In the genomic region with DNA sequence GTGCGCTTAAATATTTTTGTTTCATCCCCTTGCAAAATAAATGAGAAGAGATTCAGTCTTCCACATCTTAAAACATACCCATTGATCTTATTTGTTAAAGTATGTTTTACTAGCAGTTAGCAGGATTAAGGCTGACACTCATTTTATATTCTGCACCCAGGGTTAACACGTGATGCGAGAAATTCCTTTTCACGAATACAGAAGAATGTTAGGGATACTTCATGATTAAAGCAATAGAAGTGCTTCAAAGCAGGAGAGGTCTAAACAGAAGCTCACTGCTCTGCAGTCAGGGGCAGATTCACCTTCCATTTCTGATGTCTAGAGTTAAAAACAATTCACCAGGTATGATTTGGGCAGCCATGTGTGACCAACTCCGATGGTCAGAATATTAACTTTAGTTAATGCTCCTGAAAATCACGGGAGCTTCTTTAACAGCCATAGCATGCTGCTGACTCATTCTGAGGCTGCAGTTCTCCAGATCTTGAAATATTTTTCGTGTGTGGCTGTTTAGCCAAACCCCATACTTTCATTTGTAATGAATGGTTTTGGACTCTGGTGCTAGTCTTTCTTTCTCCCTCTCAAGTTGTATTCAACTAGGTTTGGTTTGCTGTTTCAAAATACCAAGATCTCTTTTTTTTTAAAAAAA, we compare ENCODE assay signal across 8 cellular contexts. TPM values are rescaled to one million over a fixed set of nuclear protein-coding genes. Genes with fewer than 3 reads are reported as not detected.
DNase-seq lines count a peak whose midpoint lies in the region; ATAC-seq and TF ChIP-seq lines count a peak whose summit lies in the region.

No MANE protein-coding gene starts in this region.

- H3K27ac ChIP-seq in lower lobe of right lung = peak overlapping the region; percentile 5
- peak overlapping the region in 2 of 4 donors; percentile 70 to 91 for H3K27ac ChIP-seq in tibial nerve

- peaks cover 19% of the 10 kb centered on the region for H3K36me3 ChIP-seq in lower lobe of right lung
- H3K36me3 ChIP-seq in tibial nerve = no peaks in the 10 kb centered on the region

- H3K9me3 ChIP-seq in lower lobe of right lung = no peaks in the 10 kb centered on the region
- H3K9me3 ChIP-seq in tibial nerve = no peaks in the 10 kb centered on the region

- TF ChIP-seq EP300 in tibial nerve (IDR thresholded peaks at IDR 0.05) = no peak

- intact Hi-C loops in lower lobe of right lung (cut with DNase I) = no loop called here

- DNase-seq in AG08396 (ENCODE audit: low spot score) = peak; percentile 64
- peak; percentile 76 for DNase-seq in astrocyte of the cerebellum (ENCODE audit: low read depth)
- DNase-seq in lower lobe of right lung = no peak
- DNase-seq in tibial nerve (ENCODE audit: low spot score in 2 of 2) = no peak
- DNase-seq in NCI-H146 (lab: John Stamatoyannopoulos, UW) = no peak

- H3K4me1 ChIP-seq in lower lobe of right lung = peaks cover 39% of the 10 kb centered on the region
- peaks cover 4 to 74% (median 32%) of the 10 kb centered on the region in 4 donors for H3K4me1 ChIP-seq in tibial nerve

- no peaks in the 10 kb centered on the region for H3K27me3 ChIP-seq in lower lobe of right lung (ENCODE audit: low read depth)
- H3K27me3 ChIP-seq in tibial nerve = no peaks in the 10 kb centered on the region

- no peak for TF ChIP-seq POLR2A in tibial nerve (IDR thresholded peaks at IDR 0.05)

- ATAC-seq in HG02852 (IDR thresholded peaks at IDR 0.05; ENCODE audit: unreplicated experiment) (peak; percentile 76), lower lobe of right lung (peak in 1 of 2 donors; percentile 68), GM19395 (IDR thresholded peaks at IDR 0.05; ENCODE audit: unreplicated experiment) (no peak), HG03135 (IDR thresholded peaks at IDR 0.05; ENCODE audit: unreplicated experiment) (no peak)

- in situ Hi-C loops in astrocyte of the cerebellum (cut with HindIII; ENCODE audit: low sequenced_read_pairs) = loop anchor here (25.0 kb wide), 1 partner anchor 175 kb away; no protein-coding TSS in a partner anchor

- WGBS in tibial nerve, 2 donors = 41 to 49% methylated on average over 7 of the region's 7 CpGs

- H3K4me3 ChIP-seq in astrocyte of the cerebellum (ENCODE audit: low read depth, low read length) = no peak overlapping the region
- no peak overlapping the region for H3K4me3 ChIP-seq in lower lobe of right lung
- H3K4me3 ChIP-seq in tibial nerve = no peak overlapping the region

- TF ChIP-seq CTCF in astrocyte of the cerebellum (IDR thresholded peaks at IDR 0.05; ENCODE audit: low read depth, low read length, missing control alignments) (no peak), lower lobe of right lung (IDR thresholded peaks at IDR 0.05) (no peak), tibial nerve (IDR thresholded peaks at IDR 0.05) (no peak)

RNA-seq across cellular contexts. Expression of a gene that starts 19.7 kb away (rescaled TPM):
- total RNA-seq in lower lobe of right lung = 24.9 TPM
- total RNA-seq in tibial nerve = 10 to 100 TPM; 26.2 to 41.8 (median 36.5) TPM

Comparison
In these comparisons a context has a peak if more than half of its experiments do, and no peak if none do; other contexts are left out.
1. DNase-seq: peak in AG08396 (single experiment) and astrocyte of the cerebellum (single experiment); none in lower lobe of right lung (single experiment), tibial nerve (0 of 2) and NCI-H146 (single experiment).